ENCODE assay signal across 16 cellular contexts in genomic region chr12:92721130-92721529, GRCh38. TPM values are rescaled to one million over a fixed set of nuclear protein-coding genes. Genes with fewer than 3 reads are reported as not detected.
DNase-seq lines count a peak whose midpoint lies in the region; TF ChIP-seq lines count a peak whose summit lies in the region.
"Had no signal": no experiment of that assay in that cellular context is flagged by ENCODE, and none has a peak within 500 bp of the region (broad histone marks: within the 10 kb centered on the region; RNA-seq: fewer than 3 reads in every experiment).

No MANE protein-coding gene starts in this region.

- TF ChIP-seq CTCF in AG10803 (conservative IDR thresholded peaks at IDR 0.05; ENCODE audit: low read length) (no peak), brain microvascular endothelial cell (IDR thresholded peaks at IDR 0.05; ENCODE audit: low read depth, low read length, missing control alignments) (no peak), uterus (IDR thresholded peaks at IDR 0.05) (no peak)

- in situ Hi-C loops in brain microvascular endothelial cell (cut with HindIII; ENCODE audit: low pct_ligation_motif_present, low sequenced_read_pairs): no loop called here

- H3K27ac ChIP-seq in brain microvascular endothelial cell (no peak overlapping the region), uterus (no peak overlapping the region), SJCRH30 (no peak overlapping the region)
- H3K27ac ChIP-seq: SK-N-MC had no signal

- H3K4me3 ChIP-seq in AG10803 (ENCODE audit: low read length) (no peak overlapping the region), brain microvascular endothelial cell (ENCODE audit: low read depth, low read length) (no peak overlapping the region), uterus (no peak overlapping the region), SJCRH30 (no peak overlapping the region)
- H3K4me3 ChIP-seq: HAP-1, SK-N-MC had no signal

- no peak for TF ChIP-seq POLR2A in uterus (IDR thresholded peaks at IDR 0.05)

- H3K9me3 ChIP-seq in uterus (no peaks in the 10 kb centered on the region), SJCRH30 (replicated peaks) (no peaks in the 10 kb centered on the region)
- H3K9me3 ChIP-seq: HAP-1 had no signal

- H3K36me3 ChIP-seq in brain microvascular endothelial cell (replicated peaks): no peaks in the 10 kb centered on the region
- H3K36me3 ChIP-seq in uterus: no peaks in the 10 kb centered on the region
- H3K36me3 ChIP-seq in SJCRH30: no peaks in the 10 kb centered on the region
- H3K36me3 ChIP-seq: HAP-1 had no signal

- intact Hi-C loops in uterus (cut with DNase I; ENCODE audit: low total_unique reads): no loop called here

- TF ChIP-seq EP300 in Ishikawa (IDR thresholded peaks at IDR 0.05; ENCODE audit: borderline replicate concordance): no peak

- DNase-seq in AG10803 (ENCODE audit: low read depth): peak; percentile 23
- peak; percentile 65 for DNase-seq in brain microvascular endothelial cell
- DNase-seq in myocyte (ENCODE audit: low read depth): peak; percentile 77
- no peak for DNase-seq in uterus
- DNase-seq in SJCRH30: no peak
- DNase-seq in Kasumi-1 (lab: John Stamatoyannopoulos, UW): no peak
- DNase-seq in NCI-H146 treated with DMSO at 0.1 percent for 48 hours (lab: John Stamatoyannopoulos, UW; ENCODE audit: unreplicated experiment): no peak
- DNase-seq: CD4-positive, CD25-positive, alpha-beta regulatory T cell; DMS79; NCI-H146; NCI-H69; NK-92 treated with Interleukin-12 subunit alpha and Interleukin-12 subunit beta, amount 100 ng/mL, for 24 hours; PC-3 had no signal

- no peaks in the 10 kb centered on the region for H3K27me3 ChIP-seq in brain microvascular endothelial cell (replicated peaks)
- no peaks in the 10 kb centered on the region for H3K27me3 ChIP-seq in uterus
- H3K27me3 ChIP-seq in SJCRH30: no peaks in the 10 kb centered on the region

- TF ChIP-seq RAD21 in Ishikawa (IDR thresholded peaks at IDR 0.05; ENCODE audit: low read depth): no peak

- H3K4me1 ChIP-seq in uterus (no peaks in the 10 kb centered on the region), SJCRH30 (no peaks in the 10 kb centered on the region)
- H3K4me1 ChIP-seq: HAP-1 had no signal

TF ChIP-seq in Ishikawa, 13 proteins besides CTCF, POLR2A, EP300 and RAD21:
- TF ChIP-seq, protein P1, sequence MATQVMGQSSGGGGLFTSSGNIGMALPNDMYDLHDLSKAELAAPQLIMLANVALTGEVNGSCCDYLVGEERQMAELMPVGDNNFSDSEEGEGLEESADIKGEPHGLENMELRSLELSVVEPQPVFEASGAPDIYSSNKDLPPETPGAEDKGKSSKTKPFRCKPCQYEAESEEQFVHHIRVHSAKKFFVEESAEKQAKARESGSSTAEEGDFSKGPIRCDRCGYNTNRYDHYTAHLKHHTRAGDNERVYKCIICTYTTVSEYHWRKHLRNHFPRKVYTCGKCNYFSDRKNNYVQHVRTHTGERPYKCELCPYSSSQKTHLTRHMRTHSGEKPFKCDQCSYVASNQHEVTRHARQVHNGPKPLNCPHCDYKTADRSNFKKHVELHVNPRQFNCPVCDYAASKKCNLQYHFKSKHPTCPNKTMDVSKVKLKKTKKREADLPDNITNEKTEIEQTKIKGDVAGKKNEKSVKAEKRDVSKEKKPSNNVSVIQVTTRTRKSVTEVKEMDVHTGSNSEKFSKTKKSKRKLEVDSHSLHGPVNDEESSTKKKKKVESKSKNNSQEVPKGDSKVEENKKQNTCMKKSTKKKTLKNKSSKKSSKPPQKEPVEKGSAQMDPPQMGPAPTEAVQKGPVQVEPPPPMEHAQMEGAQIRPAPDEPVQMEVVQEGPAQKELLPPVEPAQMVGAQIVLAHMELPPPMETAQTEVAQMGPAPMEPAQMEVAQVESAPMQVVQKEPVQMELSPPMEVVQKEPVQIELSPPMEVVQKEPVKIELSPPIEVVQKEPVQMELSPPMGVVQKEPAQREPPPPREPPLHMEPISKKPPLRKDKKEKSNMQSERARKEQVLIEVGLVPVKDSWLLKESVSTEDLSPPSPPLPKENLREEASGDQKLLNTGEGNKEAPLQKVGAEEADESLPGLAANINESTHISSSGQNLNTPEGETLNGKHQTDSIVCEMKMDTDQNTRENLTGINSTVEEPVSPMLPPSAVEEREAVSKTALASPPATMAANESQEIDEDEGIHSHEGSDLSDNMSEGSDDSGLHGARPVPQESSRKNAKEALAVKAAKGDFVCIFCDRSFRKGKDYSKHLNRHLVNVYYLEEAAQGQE (IDR thresholded peaks at IDR 0.05; ENCODE audit: low read depth): no peak
- 0 out of 2 replicates have a peak, but pooled peaks have one; percentile 21 for TF ChIP-seq TEAD4 (IDR thresholded peaks at IDR 0.05)

RNA-seq across cellular contexts. Expression of gene PLEKHG7, which starts 18.3 kb away (rescaled TPM):
- total RNA-seq in myocyte (0.75 and 1.5 TPM in 2 replicates), uterus (1 to 10 TPM in 1 of 4 donors, under 1 TPM in 1, not detected in 2; 0.26 to 1.5 TPM)
- polyA plus RNA-seq in myocyte (2012): 0.34 TPM
- not detected in 2 replicates for total RNA-seq in SJCRH30 (2014; rRNA removed; shearing (Covaris generic))
- total RNA-seq: PC-3 had no signal

Comparison
In these comparisons a context has a peak if more than half of its experiments do, and no peak if none do; other contexts are left out.
1. DNase-seq: peak in AG10803 (single experiment), brain microvascular endothelial cell (single experiment) and myocyte (single experiment); none in uterus (0 of 2), SJCRH30 (0 of 2), Kasumi-1 (0 of 2) and NCI-H146 treated with DMSO at 0.1 percent for 48 hours (single experiment).